In the genomic region with DNA sequence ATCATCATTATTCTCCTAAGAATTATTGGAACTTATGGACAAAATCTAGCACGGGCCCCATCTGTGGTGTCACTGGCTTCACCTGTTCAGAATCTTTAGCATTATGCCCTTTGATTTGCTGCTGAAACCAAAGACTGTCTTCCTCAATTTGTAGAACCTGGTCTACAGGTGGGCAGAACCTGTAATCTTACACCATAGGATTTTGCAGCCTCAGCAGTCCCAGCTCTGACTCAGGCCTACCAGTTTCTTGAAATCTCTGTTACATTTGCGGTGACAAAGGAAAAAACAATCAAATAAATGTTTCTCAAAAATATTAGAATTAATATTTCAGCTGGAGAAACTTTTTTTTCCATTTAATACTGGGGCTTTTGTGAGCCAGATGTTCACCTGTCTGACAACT, we compare ENCODE assay signal across 28 cellular contexts.
"Had no signal": no experiment of that assay in that cellular context is flagged by ENCODE, and none has a peak within 500 bp of the region (broad histone marks: within the 10 kb centered on the region; RNA-seq: fewer than 3 reads in every experiment).

No MANE protein-coding gene starts in this region.

- H3K27me3 Mint-ChIP-seq: stimulated activated naive CD8-positive, alpha-beta T cell treated with anti-CD3 and anti-CD28 coated beads, Interleukin-15, amount 100 ng/mL, for 72 hours had no signal

- H3K27ac ChIP-seq: coronary artery, esophagus squamous epithelium, ovary, psoas muscle, thyroid gland had no signal

- H3K4me1 ChIP-seq: esophagus squamous epithelium had no signal

- H3K4me3 Mint-ChIP-seq: memory B cell; naive thymus-derived CD8-positive, alpha-beta T cell; nephron progenitor cell; stimulated activated naive CD8-positive, alpha-beta T cell treated with anti-CD3 and anti-CD28 coated beads, Interleukin-15, amount 100 ng/mL, for 72 hours had no signal

- H3K36me3 ChIP-seq: esophagus squamous epithelium, ovary, thyroid gland had no signal

- H3K4me1 Mint-ChIP-seq: memory B cell; naive thymus-derived CD8-positive, alpha-beta T cell; nephron progenitor cell; stimulated activated naive CD8-positive, alpha-beta T cell treated with anti-CD3 and anti-CD28 coated beads, Interleukin-15, amount 100 ng/mL, for 72 hours had no signal

- H3K27me3 ChIP-seq: esophagus squamous epithelium, ovary, thyroid gland had no signal

- H3K9me3 ChIP-seq: ovary, thyroid gland had no signal

- H3K27ac Mint-ChIP-seq: memory B cell; naive thymus-derived CD8-positive, alpha-beta T cell; nephron progenitor cell; stimulated activated naive CD8-positive, alpha-beta T cell treated with anti-CD3 and anti-CD28 coated beads, Interleukin-15, amount 100 ng/mL, for 72 hours had no signal

- FAIRE-seq: endometrium, frontal cortex, kidney, small intestine had no signal

- DNase-seq: dermis blood vessel endothelial cell; effector memory CD4-positive, alpha-beta T cell; erythroblast; esophagus squamous epithelium; head of caudate nucleus; kidney; midbrain; naive thymus-derived CD8-positive, alpha-beta T cell; nephron progenitor cell; occipital lobe; ovary; posterior cingulate gyrus; psoas muscle; right cardiac atrium; small intestine; stimulated activated CD4-positive, alpha-beta T cell treated with anti-CD3 and anti-CD28 coated beads, Interleukin-12 subunit alpha, Interleukin-12 subunit beta, amount 100 ng/mL, for 4 hours; stimulated activated CD4-positive, alpha-beta T cell treated with anti-CD3 and anti-CD28 coated beads, Interleukin-1b, Interleukin-23, amount 100 ng/mL, for 48 hours; stimulated activated CD4-positive, alpha-beta T cell treated with anti-CD3 and anti-CD28 coated beads, Interleukin-4, amount 100 ng/mL, for 1 hour; stimulated activated CD8-positive, alpha-beta memory T cell treated with anti-CD3 and anti-CD28 coated beads, Interleukin-4, amount 100 ng/mL, for 48 hours; stimulated activated naive CD4-positive, alpha-beta T cell; stimulated activated naive CD8-positive, alpha-beta T cell treated with anti-CD3 and anti-CD28 coated beads, Interleukin-15, amount 100 ng/mL, for 72 hours; thyroid gland; trophoblast cell had no signal

- H3K4me3 ChIP-seq: coronary artery, esophagus squamous epithelium, lung, ovary, psoas muscle, thyroid gland had no signal
